In genomic region chr11:121038642-121039409, GRCh38 we compare ENCODE assay signal across 15 cellular contexts.
"Had no signal": no experiment of that assay in that cellular context is flagged by ENCODE, and none has a peak within 500 bp of the region (broad histone marks: within the 10 kb centered on the region; RNA-seq: fewer than 3 reads in every experiment).

No MANE protein-coding gene starts in this region.

- H3K4me1 ChIP-seq: ascending aorta had no signal

- H3K4me3 Mint-ChIP-seq: activated CD8-positive, alpha-beta T cell treated with anti-CD3 and anti-CD28 coated beads for 36 hours; activated naive CD8-positive, alpha-beta T cell treated with anti-CD3 and anti-CD28 coated beads, Interleukin-2, amount 50 U/mL, for 24 hours; activated T-helper 1 cell treated with anti-CD3 and anti-CD28 coated beads, Interleukin-12 subunit alpha, Interleukin-12 subunit beta, Interleukin-2, Interleukin-4 antibody, amounts not matched to agents 30 ng/mL and 10 ng/mL and 1 ng/mL, durations not matched to agents 14 hours and 24 hours and 36 hours; immature natural killer cell; nephron; T-helper 2 cell treated with Interferon-gamma antibody and Interleukin-4, amounts not matched to agents 5 μg/mL and 100 μg/mL, for 36 hours had no signal

- H3K27ac Mint-ChIP-seq: activated CD8-positive, alpha-beta T cell treated with anti-CD3 and anti-CD28 coated beads for 36 hours; activated naive CD8-positive, alpha-beta T cell treated with anti-CD3 and anti-CD28 coated beads, Interleukin-2, amount 50 U/mL, for 24 hours; activated T-helper 1 cell treated with anti-CD3 and anti-CD28 coated beads, Interleukin-12 subunit alpha, Interleukin-12 subunit beta, Interleukin-2, Interleukin-4 antibody, amounts not matched to agents 30 ng/mL and 10 ng/mL and 1 ng/mL, durations not matched to agents 14 hours and 24 hours and 36 hours; nephron; T-helper 2 cell treated with Interferon-gamma antibody and Interleukin-4, amounts not matched to agents 5 μg/mL and 100 μg/mL, for 36 hours had no signal

- H3K4me1 Mint-ChIP-seq: nephron had no signal

- H3K36me3 Mint-ChIP-seq: immature natural killer cell had no signal

- H3K9me3 Mint-ChIP-seq: activated CD8-positive, alpha-beta T cell treated with anti-CD3 and anti-CD28 coated beads for 36 hours; activated T-helper 1 cell treated with anti-CD3 and anti-CD28 coated beads, Interleukin-12 subunit alpha, Interleukin-12 subunit beta, Interleukin-2, Interleukin-4 antibody, amounts not matched to agents 30 ng/mL and 10 ng/mL and 1 ng/mL, durations not matched to agents 14 hours and 24 hours and 36 hours; immature natural killer cell; nephron; T-helper 2 cell treated with Interferon-gamma antibody and Interleukin-4, amounts not matched to agents 5 μg/mL and 100 μg/mL, for 36 hours had no signal

- FAIRE-seq: endometrium had no signal

- H3K9me3 ChIP-seq: ascending aorta, esophagus muscularis mucosa had no signal

- H3K4me3 ChIP-seq: ascending aorta, dorsolateral prefrontal cortex, esophagus muscularis mucosa had no signal

- ATAC-seq: activated CD8-positive, alpha-beta T cell treated with anti-CD3 and anti-CD28 coated beads for 36 hours; activated naive CD8-positive, alpha-beta T cell treated with anti-CD3 and anti-CD28 coated beads, Interleukin-2, amount 50 U/mL, for 24 hours had no signal

- H3K36me3 ChIP-seq: ascending aorta, esophagus muscularis mucosa had no signal

- DNase-seq: activated CD8-positive, alpha-beta memory T cell treated with anti-CD3 and anti-CD28 coated beads, Interleukin-2, amount 50 U/mL, for 4 hours; activated CD8-positive, alpha-beta T cell treated with anti-CD3 and anti-CD28 coated beads for 36 hours; activated naive CD4-positive, alpha-beta T cell; activated naive CD8-positive, alpha-beta T cell treated with anti-CD3 and anti-CD28 coated beads, Interleukin-2, amount 50 U/mL, for 24 hours; dorsolateral prefrontal cortex; immature natural killer cell; mammary epithelial cell; stimulated activated CD4-positive, alpha-beta T cell treated with anti-CD3 and anti-CD28 coated beads, Interleukin-15, amount 100 ng/mL, for 24 hours; stimulated activated CD4-positive, alpha-beta T cell treated with anti-CD3 and anti-CD28 coated beads, Interleukin-4, amount 100 ng/mL, for 24 hours had no signal

- H3K27me3 ChIP-seq: ascending aorta, dorsolateral prefrontal cortex, esophagus muscularis mucosa had no signal

- H3K27me3 Mint-ChIP-seq: activated CD8-positive, alpha-beta T cell treated with anti-CD3 and anti-CD28 coated beads for 36 hours; activated naive CD8-positive, alpha-beta T cell treated with anti-CD3 and anti-CD28 coated beads, Interleukin-2, amount 50 U/mL, for 24 hours had no signal

- H3K27ac ChIP-seq: ascending aorta, dorsolateral prefrontal cortex, esophagus muscularis mucosa had no signal
